8 cellular contexts compared by ENCODE assay signal in genomic region chr5:65279603-65280002, GRCh38.
"Had no signal": no experiment of that assay in that cellular context is flagged by ENCODE, and none has a peak within 500 bp of the region (broad histone marks: within the 10 kb centered on the region; RNA-seq: fewer than 3 reads in every experiment).

No MANE protein-coding gene starts in this region.

- H3K4me3 ChIP-seq: GM12878 had no signal

- DNase-seq: GDM1, GF-D8 had no signal

- FAIRE-seq: G401.6, GM12878, GM12891, GM12892, GM18507, GM19239 had no signal

- ATAC-seq: GM12878 had no signal
